12 cellular contexts compared by ENCODE assay signal in the genomic region with DNA sequence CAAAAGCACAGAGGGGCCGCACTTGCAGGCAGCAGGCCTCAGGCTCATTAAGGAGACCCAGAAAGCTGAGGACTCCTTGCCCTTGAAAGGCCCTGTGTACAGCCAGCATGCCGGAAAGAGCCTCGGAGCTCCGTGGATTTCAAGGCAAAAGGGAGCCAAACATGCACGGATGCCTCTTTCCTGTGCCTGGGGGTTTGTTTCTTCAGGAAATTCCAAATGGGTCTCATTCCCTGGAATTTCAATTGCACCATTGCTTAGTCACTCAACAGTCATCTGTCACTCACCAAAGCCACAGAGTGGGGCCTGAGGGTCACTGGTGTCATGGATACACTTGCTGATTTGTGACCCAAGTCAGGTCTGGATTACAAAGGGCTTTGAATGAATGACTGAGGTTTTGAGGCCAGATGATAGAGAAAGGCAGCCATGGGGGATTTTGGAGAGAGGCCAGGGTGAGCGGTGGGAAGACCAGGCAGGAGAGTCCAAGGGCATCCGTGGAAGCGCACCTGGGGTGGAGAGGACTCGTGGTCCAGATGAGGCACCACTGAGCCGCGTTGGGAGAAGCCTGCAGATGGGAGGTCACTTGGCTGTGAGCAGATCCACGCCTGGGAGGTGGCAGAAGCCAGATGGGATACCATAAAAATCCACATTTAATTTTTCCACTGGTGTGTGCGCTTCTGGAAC.
DNase-seq lines count a peak whose midpoint lies in the region; ATAC-seq and TF ChIP-seq lines count a peak whose summit lies in the region.
"Had no signal": no experiment of that assay in that cellular context is flagged by ENCODE, and none has a peak within 500 bp of the region (broad histone marks: within the 10 kb centered on the region; RNA-seq: fewer than 3 reads in every experiment).

No MANE protein-coding gene starts in this region.

- no peaks in the 10 kb centered on the region for H3K27me3 ChIP-seq in CD4-positive, CD25-positive, alpha-beta regulatory T cell (ENCODE audit: control insufficient read depth, insufficient read depth, low read length)
- no peaks in the 10 kb centered on the region for H3K27me3 ChIP-seq in mesenchymal stem cell (ENCODE audit: control insufficient read depth in 1 of 2, insufficient read depth in 1 of 2, low read length in 2 of 2)

- H3K36me3 Mint-ChIP-seq in CD4-positive, CD25-positive, alpha-beta regulatory T cell, result no peaks in the 10 kb centered on the region
- no peaks in the 10 kb centered on the region for H3K36me3 Mint-ChIP-seq in activated T-helper 2 cell treated with anti-CD3 and anti-CD28 coated beads, Interferon-gamma antibody, Interleukin-2, Interleukin-4, amounts not matched to agents 10 μg/mL and 5 μg/mL and 100 μg/mL, durations not matched to agents 14 hours and 24 hours and 36 hours (ENCODE audit: low read depth)

- no peak overlapping the region for H3K4me2 ChIP-seq in mesenchymal stem cell (ENCODE audit: low read length, poor library complexity, severe bottlenecking)

- no peak overlapping the region for H3K23ac ChIP-seq in mesenchymal stem cell (ENCODE audit: low read length in 2 of 2)

- H3K36me3 ChIP-seq in CD4-positive, CD25-positive, alpha-beta regulatory T cell (ENCODE audit: control insufficient read depth, insufficient read depth, low read length), result no peaks in the 10 kb centered on the region
- no peaks in the 10 kb centered on the region for H3K36me3 ChIP-seq in mesenchymal stem cell (ENCODE audit: control insufficient read depth in 1 of 2, insufficient read depth in 2 of 2, low read depth in 1 of 2, low read length in 2 of 2)
- H3K36me3 ChIP-seq: thoracic aorta had no signal

- peak overlapping the region; percentile 53 for H4K8ac ChIP-seq in mesenchymal stem cell (ENCODE audit: low read length)

- intact Hi-C loops in activated T-helper 2 cell treated with anti-CD3 and anti-CD28 coated beads, Interferon-gamma antibody, Interleukin-2, Interleukin-4, amounts not matched to agents 10 μg/mL and 5 μg/mL and 100 μg/mL, durations not matched to agents 14 hours and 24 hours and 36 hours (cut with micrococcal nuclease), result no loop called here

- peak overlapping the region in 1 of 2 experiments; percentile 40 for H3K18ac ChIP-seq in mesenchymal stem cell (ENCODE audit: low read depth in 1 of 2, low read length in 2 of 2)

- no peak overlapping the region for H3K4me3 ChIP-seq in CD4-positive, CD25-positive, alpha-beta regulatory T cell (ENCODE audit: low read depth, low read length)
- H3K4me3 ChIP-seq in coronary artery (no peak overlapping the region), mesenchymal stem cell (ENCODE audit: insufficient read depth in 1 of 2, low read depth in 1 of 2, low read length in 2 of 2) (peak overlapping the region in 1 of 2 experiments; percentile 7)
- H3K4me3 ChIP-seq: thoracic aorta had no signal

- DNase-seq in CD4-positive, CD25-positive, alpha-beta regulatory T cell, result no peak
- DNase-seq in LHCN-M2 (ENCODE audit: low read depth) (peak; percentile 77), coronary artery (ENCODE audit: low spot score) (peak; percentile 43), mesenchymal stem cell (peak; percentile 79), NCI-H2227 treated with DMSO at 0.1 percent for 48 hours (lab: John Stamatoyannopoulos, UW) (no peak), activated T-cell treated with anti-CD3 and anti-CD28 coated beads for 4 hours (no peak), NCI-H2029 treated with DMSO at 0.1 percent for 48 hours (lab: John Stamatoyannopoulos, UW) (no peak)
- DNase-seq in activated T-helper 2 cell treated with anti-CD3 and anti-CD28 coated beads, Interferon-gamma antibody, Interleukin-2, Interleukin-4, amounts not matched to agents 10 μg/mL and 5 μg/mL and 100 μg/mL, durations not matched to agents 14 hours and 24 hours and 36 hours (ENCODE audit: low spot score), result no peak
- DNase-seq: DMS 273 treated with DMSO at 0.1 percent for 48 hours, NCI-H1417 treated with DMSO at 0.1 percent for 48 hours had no signal

- H3K4me1 ChIP-seq in CD4-positive, CD25-positive, alpha-beta regulatory T cell (ENCODE audit: control insufficient read depth, insufficient read depth, low read length, poor library complexity, severe bottlenecking), result no peaks in the 10 kb centered on the region
- H3K4me1 ChIP-seq in mesenchymal stem cell (ENCODE audit: control insufficient read depth, insufficient read depth, low read depth, low read length), result peaks cover 9% of the 10 kb centered on the region

- no peak overlapping the region for H2BK5ac ChIP-seq in mesenchymal stem cell (ENCODE audit: low read depth, low read length, poor library complexity, severe bottlenecking)

- no peak overlapping the region for H2AK5ac ChIP-seq in mesenchymal stem cell (ENCODE audit: low read length, severe bottlenecking)

- peaks cover 10% of the 10 kb centered on the region for H3K27me3 Mint-ChIP-seq in CD4-positive, CD25-positive, alpha-beta regulatory T cell
- H3K27me3 Mint-ChIP-seq in activated T-helper 2 cell treated with anti-CD3 and anti-CD28 coated beads, Interferon-gamma antibody, Interleukin-2, Interleukin-4, amounts not matched to agents 10 μg/mL and 5 μg/mL and 100 μg/mL, durations not matched to agents 14 hours and 24 hours and 36 hours (ENCODE audit: low read depth), result no peaks in the 10 kb centered on the region

- H2BK120ac ChIP-seq in mesenchymal stem cell (ENCODE audit: low read depth, low read length), result no peak overlapping the region

- no peak overlapping the region for H3K14ac ChIP-seq in mesenchymal stem cell (ENCODE audit: low read length in 2 of 2)

- no peak overlapping the region for H2AFZ ChIP-seq in mesenchymal stem cell (ENCODE audit: low read depth, low read length)

- H3K9me3 ChIP-seq in CD4-positive, CD25-positive, alpha-beta regulatory T cell (ENCODE audit: control insufficient read depth in 2 of 2, low read length in 2 of 2), result peaks cover 5 to 6% of the 10 kb centered on the region in 2 experiments
- peaks cover 13% of the 10 kb centered on the region for H3K9me3 ChIP-seq in mesenchymal stem cell (ENCODE audit: control insufficient read depth, low read length)

- H3K27ac ChIP-seq in CD4-positive, CD25-positive, alpha-beta regulatory T cell (ENCODE audit: insufficient read depth, low read length, poor library complexity, severe bottlenecking), result peak overlapping the region; percentile 58
- H3K27ac ChIP-seq in coronary artery, result no peak overlapping the region
- H3K27ac ChIP-seq in mesenchymal stem cell (ENCODE audit: low read length, poor library complexity, severe bottlenecking), result no peak overlapping the region
- H3K27ac ChIP-seq: thoracic aorta had no signal

- 52% methylated on average over 12 of the region's 13 CpGs for WGBS in mesenchymal stem cell

- H3K9ac ChIP-seq in mesenchymal stem cell (ENCODE audit: low read length), result no peak overlapping the region

- no peak overlapping the region for H3K4ac ChIP-seq in mesenchymal stem cell (ENCODE audit: low read depth in 1 of 2, low read length in 2 of 2)

- no peak for TF ChIP-seq CTCF in coronary artery (IDR thresholded peaks at IDR 0.05)

- H3K4me1 Mint-ChIP-seq in CD4-positive, CD25-positive, alpha-beta regulatory T cell, result peaks cover 2 to 15% (median 6%) of the 10 kb centered on the region in 4 donors
- H3K4me1 Mint-ChIP-seq in activated T-helper 2 cell treated with anti-CD3 and anti-CD28 coated beads, Interferon-gamma antibody, Interleukin-2, Interleukin-4, amounts not matched to agents 10 μg/mL and 5 μg/mL and 100 μg/mL, durations not matched to agents 14 hours and 24 hours and 36 hours (ENCODE audit: low read depth), result peaks cover 27% of the 10 kb centered on the region

- ATAC-seq in CD4-positive, CD25-positive, alpha-beta regulatory T cell (ENCODE audit: low read depth in 2 of 2), result no peak
- ATAC-seq: activated CD4-positive, CD25-positive, alpha-beta regulatory T cell treated with anti-CD3 and anti-CD28 coated beads, Interleukin-2, amount 50 U/mL, for 24 hours had no signal

- H2BK15ac ChIP-seq in mesenchymal stem cell (ENCODE audit: low read depth, poor library complexity, severe bottlenecking), result no peak overlapping the region

- H3K9me3 Mint-ChIP-seq in CD4-positive, CD25-positive, alpha-beta regulatory T cell, result peaks cover 0 to 11% (median 4%) of the 10 kb centered on the region in 7 donors
- H3K9me3 Mint-ChIP-seq in activated T-helper 2 cell treated with anti-CD3 and anti-CD28 coated beads, Interferon-gamma antibody, Interleukin-2, Interleukin-4, amounts not matched to agents 10 μg/mL and 5 μg/mL and 100 μg/mL, durations not matched to agents 14 hours and 24 hours and 36 hours, result peaks cover 19% of the 10 kb centered on the region

- H4K91ac ChIP-seq in mesenchymal stem cell (ENCODE audit: low read length), result no peak overlapping the region

- H3K79me1 ChIP-seq in mesenchymal stem cell (replicated peaks; ENCODE audit: low read length, poor library complexity, severe bottlenecking), result no peaks in the 10 kb centered on the region

- no peak overlapping the region for H3K4me3 Mint-ChIP-seq in CD4-positive, CD25-positive, alpha-beta regulatory T cell
- H3K4me3 Mint-ChIP-seq in activated T-helper 2 cell treated with anti-CD3 and anti-CD28 coated beads, Interferon-gamma antibody, Interleukin-2, Interleukin-4, amounts not matched to agents 10 μg/mL and 5 μg/mL and 100 μg/mL, durations not matched to agents 14 hours and 24 hours and 36 hours (ENCODE audit: low read depth), result no peak overlapping the region

- no peak overlapping the region for H3K27ac Mint-ChIP-seq in CD4-positive, CD25-positive, alpha-beta regulatory T cell
- H3K27ac Mint-ChIP-seq in activated T-helper 2 cell treated with anti-CD3 and anti-CD28 coated beads, Interferon-gamma antibody, Interleukin-2, Interleukin-4, amounts not matched to agents 10 μg/mL and 5 μg/mL and 100 μg/mL, durations not matched to agents 14 hours and 24 hours and 36 hours, result no peak overlapping the region

- no peak overlapping the region for H2BK12ac ChIP-seq in mesenchymal stem cell (ENCODE audit: low read length in 2 of 2)

Comparison
In these comparisons a context has a peak if more than half of its experiments do, and no peak if none do; other contexts are left out.
1. DNase-seq: peak in LHCN-M2 (single experiment), coronary artery (single experiment) and mesenchymal stem cell (single experiment); none in CD4-positive, CD25-positive, alpha-beta regulatory T cell (0 of 3), NCI-H2227 treated with DMSO at 0.1 percent for 48 hours (single experiment), activated T-cell treated with anti-CD3 and anti-CD28 coated beads for 4 hours (single experiment), activated T-helper 2 cell treated with anti-CD3 and anti-CD28 coated beads, Interferon-gamma antibody, Interleukin-2, Interleukin-4, amounts not matched to agents 10 μg/mL and 5 μg/mL and 100 μg/mL, durations not matched to agents 14 hours and 24 hours and 36 hours (single experiment) and NCI-H2029 treated with DMSO at 0.1 percent for 48 hours (single experiment).